Comparison of ENCODE assay signal across 24 cellular contexts in the genomic region with DNA sequence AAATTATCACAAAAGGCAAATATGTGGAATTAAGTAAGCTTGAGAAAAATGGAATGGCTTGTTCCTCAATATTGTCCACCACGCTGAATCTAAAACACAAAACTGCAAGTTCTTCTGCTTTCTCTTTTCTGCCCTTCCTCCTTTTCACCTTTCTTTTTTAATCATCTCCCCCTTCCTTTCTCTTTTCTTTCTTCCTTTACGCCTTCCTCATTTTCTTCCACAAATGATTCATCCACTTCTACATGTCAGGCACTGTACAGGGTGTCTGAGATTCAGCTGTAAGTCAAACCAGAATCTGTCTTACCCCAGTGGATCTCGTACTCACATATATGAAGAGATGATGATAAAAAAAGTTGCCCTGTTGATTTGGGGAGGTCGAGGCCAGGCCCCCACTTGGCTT.
"Had no signal": no experiment of that assay in that cellular context is flagged by ENCODE, and none has a peak within 500 bp of the region (broad histone marks: within the 10 kb centered on the region; RNA-seq: fewer than 3 reads in every experiment).

No MANE protein-coding gene starts in this region.

- H3K36me3 ChIP-seq: ascending aorta had no signal

- H3K27me3 ChIP-seq: ascending aorta, body of pancreas had no signal

- H3K4me1 ChIP-seq: ascending aorta, body of pancreas had no signal

- H3K27ac ChIP-seq: ascending aorta, body of pancreas, KMS-11 had no signal

- FAIRE-seq: bronchial epithelial cell, TTC549 had no signal

- H3K4me3 ChIP-seq: ascending aorta, body of pancreas had no signal

- DNase-seq: activated B cell treated with CpG ODN at 0.5 μM for 24 hours; activated CD4-positive, alpha-beta T cell treated with anti-CD3 and anti-CD28 coated beads for 1 hour; activated CD4-positive, alpha-beta T cell treated with anti-CD3 and anti-CD28 coated beads, Interleukin-2, amount 10 ng/mL, durations not matched to agents 24 days and 14 days; activated CD4-positive, alpha-beta T cell treated with anti-CD3 and anti-CD28 coated beads, Interleukin-2, amount 50 U/mL, for 48 hours; activated effector memory CD4-positive, alpha-beta T cell treated with anti-CD3 and anti-CD28 coated beads, Interleukin-2, amount 50 U/mL, for 16 hours; activated naive CD4-positive, alpha-beta T cell treated with Interleukin-2 at 50 U/mL for 16 hours; activated naive CD8-positive, alpha-beta T cell treated with anti-CD3 and anti-CD28 coated beads, Interleukin-2, amount 50 U/mL, for 24 hours; activated T-cell treated with anti-CD3 and anti-CD28 coated beads, Interleukin-2, amount 50 U/mL, for 4 hours; amniotic stem cell; body of pancreas; central memory CD4-positive, alpha-beta T cell; NCI-H1048; NCI-H1930; NCI-H2171; NCI-H2227 treated with DMSO at 0.1 percent for 48 hours; NCI-H526; NCI-H774; Right ventricle myocardium superior; T-helper 17 cell; T-helper 9 cell had no signal
